20 cellular contexts compared by ENCODE assay signal in the genomic region with DNA sequence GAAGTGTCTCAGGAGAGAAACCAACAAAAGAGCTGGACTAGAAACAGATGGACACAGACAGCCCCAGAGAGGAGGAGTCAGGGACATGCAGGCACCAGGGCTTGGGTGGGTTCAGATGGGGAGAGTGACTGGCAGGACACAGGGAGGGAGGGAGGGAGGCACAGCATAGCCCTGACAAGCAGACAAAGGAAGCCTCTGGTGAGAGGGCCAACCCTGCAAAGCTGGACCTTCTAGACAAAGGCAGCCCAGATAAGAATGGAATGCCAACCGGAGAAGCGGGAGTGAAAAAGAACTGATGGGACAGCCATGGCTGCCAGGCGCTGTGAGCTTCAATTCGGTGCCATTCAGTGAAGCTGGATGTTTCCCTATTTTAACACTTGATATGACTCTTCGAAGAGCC.
A peak's percentile ranks its signal among the peaks of the same experiment; 100 is the strongest.
DNase-seq lines count a peak whose midpoint lies in the region; ATAC-seq, FAIRE-seq and TF ChIP-seq lines count a peak whose summit lies in the region.
"Had no signal": no experiment of that assay in that cellular context is flagged by ENCODE, and none has a peak within 500 bp of the region (broad histone marks: within the 10 kb centered on the region; RNA-seq: fewer than 3 reads in every experiment).

No MANE protein-coding gene starts in this region.

- H3K79me2 ChIP-seq in Karpas-422 (ENCODE audit: low read length) (no peaks in the 10 kb centered on the region), H1 (ENCODE audit: control insufficient read depth in 1 of 2, insufficient read depth in 2 of 2, low read length in 2 of 2) (no peaks in the 10 kb centered on the region), mesendoderm (ENCODE audit: control insufficient read depth, insufficient read depth, low read length) (no peaks in the 10 kb centered on the region)

- H3K36me3 Mint-ChIP-seq in chondrocyte (ENCODE audit: low read depth), result no peaks in the 10 kb centered on the region

- H3K9ac ChIP-seq in Karpas-422 (ENCODE audit: low read length), result peak overlapping the region; percentile 71
- no peak overlapping the region for H3K9ac ChIP-seq in H1 (replicated peaks in 1 of 4; ENCODE audit: extremely low read depth in 1 of 4, low read depth in 3 of 4, low read length in 3 of 4)
- no peak overlapping the region for H3K9ac ChIP-seq in mesendoderm (ENCODE audit: low read length)

- H3K27ac Mint-ChIP-seq in chondrocyte (ENCODE audit: unreplicated experiment), result no peak overlapping the region
- H3K27ac Mint-ChIP-seq: B cell; CD4-positive, alpha-beta T cell had no signal

- H4K20me1 ChIP-seq in Karpas-422 (ENCODE audit: insufficient read depth, low read depth, low read length) (no peaks in the 10 kb centered on the region), H1 (replicated peaks in 1 of 2; ENCODE audit: control insufficient read depth in 1 of 2, insufficient read depth in 2 of 2, low read length in 2 of 2) (peaks cover 1 to 5% of the 10 kb centered on the region in 2 experiments)

- no peak overlapping the region for H3K14ac ChIP-seq in H1 (ENCODE audit: insufficient read length)

- H3K27me3 Mint-ChIP-seq in chondrocyte (ENCODE audit: low read depth), result no peaks in the 10 kb centered on the region
- H3K27me3 Mint-ChIP-seq: B cell had no signal

- H3K27me3 ChIP-seq in Karpas-422 (ENCODE audit: low read length) (no peaks in the 10 kb centered on the region), H1 (replicated peaks in 1 of 4; ENCODE audit: control insufficient read depth in 3 of 4, extremely low read depth in 1 of 4, insufficient read depth in 3 of 4, low read length in 3 of 4) (peaks cover 49 to 85% (median 78%) of the 10 kb centered on the region in 4 experiments), mesendoderm (ENCODE audit: insufficient read depth, low read length, poor library complexity) (no peaks in the 10 kb centered on the region), aorta (ENCODE audit: control insufficient read depth in 1 of 2, insufficient read depth in 2 of 2, low read length in 1 of 2) (peaks cover 0 to 1% of the 10 kb centered on the region in 2 donors)

- H2BK12ac ChIP-seq in H1 (ENCODE audit: low read depth, low read length), result no peak overlapping the region

- no peak overlapping the region for H4K8ac ChIP-seq in H1 (ENCODE audit: extremely low read depth, insufficient read depth, low read length)
- no peak overlapping the region for H4K8ac ChIP-seq in mesendoderm (ENCODE audit: low read depth, low read length)

- H4K5ac ChIP-seq in H1 (ENCODE audit: insufficient read length, low read depth, low read length) (no peak overlapping the region), mesendoderm (ENCODE audit: low read length) (no peak overlapping the region)

- H3K36me3 ChIP-seq in Karpas-422 (ENCODE audit: insufficient read depth, low read length) (no peaks in the 10 kb centered on the region), H1 (ENCODE audit: control insufficient read depth in 2 of 4, insufficient read depth in 4 of 4, low read length in 3 of 4) (no peaks in the 10 kb centered on the region; a peak in 1 of 8 replicates), mesendoderm (ENCODE audit: control insufficient read depth, insufficient read depth, low read length) (no peaks in the 10 kb centered on the region), aorta (ENCODE audit: control insufficient read depth in 1 of 2, insufficient read depth in 2 of 2, low read length in 1 of 2) (no peaks in the 10 kb centered on the region)

- H3K4me1 Mint-ChIP-seq in chondrocyte (ENCODE audit: low read depth), result no peaks in the 10 kb centered on the region
- H3K4me1 Mint-ChIP-seq: B cell had no signal

- TF ChIP-seq CTCF in H1 (IDR thresholded peaks at IDR 0.05; ENCODE audit: control extremely low read depth in 1 of 3, insufficient read depth in 1 of 3, low read depth in 1 of 3, low read length in 3 of 3) (no peak), chondrocyte (IDR thresholded peaks at IDR 0.05) (no peak)

- TF ChIP-seq RAD21 in H1 (IDR thresholded peaks at IDR 0.05 in 1 of 2, conservative IDR thresholded peaks at IDR 0.05 in 1 of 2; ENCODE audit: low read depth in 2 of 2, low read length in 2 of 2), result no peak

- no peak for TF ChIP-seq EP300 in H1 (IDR thresholded peaks at IDR 0.05; ENCODE audit: borderline replicate concordance in 1 of 2, low read depth in 2 of 2, low read length in 2 of 2)

- no peak for FAIRE-seq in H1 (lab: Jason Lieb, UNC)

- H3K56ac ChIP-seq in H1 (replicated peaks; ENCODE audit: insufficient read length, low read depth, low read length) (no peak overlapping the region), mesendoderm (ENCODE audit: low read length) (peak overlapping the region; percentile 20)

- H2AK5ac ChIP-seq in H1 (ENCODE audit: low read depth, low read length), result no peak overlapping the region
- no peak overlapping the region for H2AK5ac ChIP-seq in mesendoderm (ENCODE audit: low read length)

- H3K18ac ChIP-seq in H1 (ENCODE audit: extremely low read depth, low read length), result no peak overlapping the region
- H3K18ac ChIP-seq in mesendoderm (ENCODE audit: low read length), result no peak overlapping the region

- peaks cover 80% of the 10 kb centered on the region for H3K4me1 ChIP-seq in Karpas-422 (ENCODE audit: low read length)
- H3K4me1 ChIP-seq in H1 (replicated peaks in 1 of 4; ENCODE audit: control insufficient read depth in 3 of 4, insufficient read depth in 4 of 4, low read length in 3 of 4), result peaks cover 4 to 16% (median 8%) of the 10 kb centered on the region in 4 experiments; a peak in 6 of 7 replicates
- H3K4me1 ChIP-seq in mesendoderm (ENCODE audit: control insufficient read depth, low read depth, low read length), result peaks cover 3% of the 10 kb centered on the region
- H3K4me1 ChIP-seq in aorta (ENCODE audit: control insufficient read depth in 1 of 2, insufficient read depth in 2 of 2, low read length in 2 of 2), result no peaks in the 10 kb centered on the region

- 89% methylated on average over 5 of the region's 5 CpGs; no CpG with 5 or more reads in 1 of the 2 experiments for WGBS in H1 (ENCODE audit: extremely low coverage in 1 of 2, insufficient coverage in 1 of 2, insufficient read length in 1 of 2, insufficient replicate concordance in 2 of 2, low coverage in 1 of 2, low lambda C conversion rate in 2 of 2, missing lambda C conversion rate in 1 of 2), 2 experiments
- WGBS in mesendoderm (ENCODE audit: extremely low coverage, insufficient coverage, low lambda C conversion rate), result no CpG with 5 or more reads among the region's 5 CpGs
- WGBS in aorta, 2 donors, result 66 to 69% methylated on average over 5 of the region's 5 CpGs

- CTCF ChIA-PET in H1 (lab: Charles Lee; ENCODE audit: partially characterized antibody), result no interaction called here

- H3K4ac ChIP-seq in H1 (replicated peaks; ENCODE audit: insufficient read length, low read depth, low read length), result no peak overlapping the region
- no peak overlapping the region for H3K4ac ChIP-seq in mesendoderm (ENCODE audit: low read depth, low read length)

- no peak overlapping the region for H3K23ac ChIP-seq in H1 (ENCODE audit: insufficient read length)
- no peak overlapping the region for H3K23ac ChIP-seq in mesendoderm (ENCODE audit: low read length)

- H3K9me2 ChIP-seq in Karpas-422 (replicated peaks; ENCODE audit: insufficient read depth, low read length), result no peaks in the 10 kb centered on the region

- no peak overlapping the region for H4K91ac ChIP-seq in H1 (replicated peaks; ENCODE audit: insufficient read length, low read length)

- H3K9me3 Mint-ChIP-seq in chondrocyte (ENCODE audit: low read depth), result peaks cover 17% of the 10 kb centered on the region
- H3K9me3 Mint-ChIP-seq: CD4-positive, alpha-beta T cell had no signal

- intact Hi-C loops in aorta (cut with DNase I), result no loop called here

- no peaks in the 10 kb centered on the region for H3K9me3 ChIP-seq in Karpas-422 (ENCODE audit: low read length)
- no peaks in the 10 kb centered on the region; a peak in 1 of 4 replicates for H3K9me3 ChIP-seq in H1 (ENCODE audit: insufficient read depth in 2 of 2, low read depth in 1 of 2, low read length in 1 of 2)
- H3K9me3 ChIP-seq in aorta (ENCODE audit: control insufficient read depth, low read length), result no peaks in the 10 kb centered on the region

- H3K27ac ChIP-seq in Karpas-422 (ENCODE audit: low read length), result peak overlapping the region; percentile 100
- H3K27ac ChIP-seq in H1 (ENCODE audit: low read depth, low read length), result no peak overlapping the region
- no peak overlapping the region for H3K27ac ChIP-seq in mesendoderm (ENCODE audit: low read depth, low read length)
- H3K27ac ChIP-seq in aorta (ENCODE audit: low read depth in 1 of 2, low read length in 2 of 2), result no peak overlapping the region

- H2AFZ ChIP-seq in Karpas-422 (ENCODE audit: low read length) (no peak overlapping the region), H1 (ENCODE audit: low read length) (no peak overlapping the region)

- H3K4me2 ChIP-seq in Karpas-422 (ENCODE audit: low read depth, low read length, poor library complexity, severe bottlenecking) (peak overlapping the region; percentile 84), H1 (ENCODE audit: insufficient read depth in 1 of 2, low read depth in 2 of 2, low read length in 2 of 2) (no peak overlapping the region), mesendoderm (ENCODE audit: low read length) (no peak overlapping the region)

- no peak overlapping the region for H2BK20ac ChIP-seq in H1 (ENCODE audit: low read length)

- H2BK5ac ChIP-seq in H1 (ENCODE audit: low read depth, low read length), result no peak overlapping the region
- no peak overlapping the region for H2BK5ac ChIP-seq in mesendoderm (ENCODE audit: low read length)

- H2BK15ac ChIP-seq in H1 (ENCODE audit: low read length), result peak overlapping the region; percentile 32; the same call in 1 of the 2 replicates
- H2BK15ac ChIP-seq in mesendoderm (replicated peaks; ENCODE audit: low read depth), result no peak overlapping the region

- POLR2A ChIA-PET in H1 (lab: Charles Lee; ENCODE audit: partially characterized antibody), result no interaction called here

- ATAC-seq in HG02610 (IDR thresholded peaks at IDR 0.05; ENCODE audit: unreplicated experiment), result no peak
- no peak for ATAC-seq in aorta (ENCODE audit: low FRiP score)

- H3K4me3 ChIP-seq in Karpas-422 (ENCODE audit: low read length), result peak overlapping the region; percentile 8; the same call in 1 of the 2 replicates
- H3K4me3 ChIP-seq in H1 (ENCODE audit: extremely low read depth in 1 of 4, insufficient read depth in 2 of 4, low read depth in 3 of 4, low read length in 4 of 4), result no peak overlapping the region
- H3K4me3 ChIP-seq in mesendoderm (ENCODE audit: low read length), result no peak overlapping the region
- no peak overlapping the region for H3K4me3 ChIP-seq in aorta (ENCODE audit: low read length in 2 of 2)

- H3K23me2 ChIP-seq in H1 (ENCODE audit: low read depth, low read length), result no peaks in the 10 kb centered on the region

- DNase-seq in Karpas-422 (peak; percentile 42), H1 (ENCODE audit: low read depth in 1 of 2, low spot score in 2 of 2) (no peak), mesendoderm (peak; percentile 48), retina (peak; percentile 55), chondrocyte (ENCODE audit: low spot score) (no peak), aorta (no peak)
- DNase-seq: ACHN; CD4-positive, alpha-beta T cell; DMS53; H7; MM.1S; NCI-H1092 treated with DMSO at 0.1 percent for 48 hours; NCI-H2081 treated with DMSO at 0.1 percent for 48 hours; NCI-H226; NCI-H526; NK-92 treated with Interleukin-12 subunit alpha and Interleukin-12 subunit beta, amount 100 ng/mL, for 24 hours; OCI-M1; SIG-M5 had no signal

- H3K79me1 ChIP-seq in H1 (ENCODE audit: low read depth, low read length), result no peaks in the 10 kb centered on the region
- H3K79me1 ChIP-seq in mesendoderm (ENCODE audit: low read length), result no peaks in the 10 kb centered on the region

- H2BK120ac ChIP-seq in H1 (replicated peaks; ENCODE audit: low read depth, low read length) (no peak overlapping the region), mesendoderm (ENCODE audit: low read depth, low read length) (no peak overlapping the region)

- no peak overlapping the region for H3K4me3 Mint-ChIP-seq in chondrocyte (ENCODE audit: unreplicated experiment)
- H3K4me3 Mint-ChIP-seq: B cell; CD4-positive, alpha-beta T cell had no signal

- TF ChIP-seq POLR2A in H1 (IDR thresholded peaks at IDR 0.05; ENCODE audit: control extremely low read depth in 1 of 2, low read depth in 2 of 2, low read length in 2 of 2), result no peak

Comparison
In these comparisons a context has a peak if more than half of its experiments do, and no peak if none do; other contexts are left out.
1. DNase-seq: peak in Karpas-422 (single experiment), mesendoderm (single experiment) and retina (single experiment); none in H1 (0 of 2), chondrocyte (single experiment) and aorta (0 of 2).